Comparison of ENCODE assay signal across 8 cellular contexts in genomic region chr13:66660013-66660804, GRCh38.
A peak's percentile ranks its signal among the peaks of the same experiment; 100 is the strongest.
DNase-seq lines count a peak whose midpoint lies in the region; ATAC-seq and TF ChIP-seq lines count a peak whose summit lies in the region.

No MANE protein-coding gene starts in this region.

- DNase-seq in activated CD4-positive, alpha-beta T cell treated with anti-CD3 and anti-CD28 coated beads for 36 hours, result no peak
- no peak for DNase-seq in activated CD4-positive, alpha-beta T cell treated with anti-CD3 and anti-CD28 coated beads, Interleukin-2, amount 50 U/mL, for 48 hours
- DNase-seq in amniotic stem cell (lab: John Stamatoyannopoulos, UW) (peak; percentile 43), NCI-H1048 (lab: John Stamatoyannopoulos, UW) (no peak), endothelial cell (ENCODE audit: low spot score) (no peak)
- no peak for DNase-seq in stimulated activated effector memory CD8-positive, alpha-beta T cell treated with anti-CD3 and anti-CD28 coated beads, Interleukin-12 subunit alpha, Interleukin-12 subunit beta, amount 100 ng/mL, for 72 hours (ENCODE audit: low spot score in 2 of 2)
- no peak for DNase-seq in effector memory CD4-positive, alpha-beta T cell

- no peaks in the 10 kb centered on the region for H3K9me3 Mint-ChIP-seq in activated CD4-positive, alpha-beta T cell treated with anti-CD3 and anti-CD28 coated beads for 36 hours (ENCODE audit: low read depth)
- H3K9me3 Mint-ChIP-seq in stimulated activated effector memory CD8-positive, alpha-beta T cell treated with anti-CD3 and anti-CD28 coated beads, Interleukin-12 subunit alpha, Interleukin-12 subunit beta, amount 100 ng/mL, for 72 hours, result peaks cover 3% of the 10 kb centered on the region
- H3K9me3 Mint-ChIP-seq in endothelial cell (ENCODE audit: unreplicated experiment), result no peaks in the 10 kb centered on the region

- peak; percentile 78 for ATAC-seq in activated CD4-positive, alpha-beta T cell treated with anti-CD3 and anti-CD28 coated beads for 36 hours
- ATAC-seq in HG03039 (IDR thresholded peaks at IDR 0.05; ENCODE audit: unreplicated experiment), result peak; percentile 69
- ATAC-seq in stimulated activated effector memory CD8-positive, alpha-beta T cell treated with anti-CD3 and anti-CD28 coated beads, Interleukin-12 subunit alpha, Interleukin-12 subunit beta, amount 100 ng/mL, for 72 hours, result peak; percentile 47

- H3K4me3 Mint-ChIP-seq in activated CD4-positive, alpha-beta T cell treated with anti-CD3 and anti-CD28 coated beads for 36 hours, result no peak overlapping the region
- H3K4me3 Mint-ChIP-seq in stimulated activated effector memory CD8-positive, alpha-beta T cell treated with anti-CD3 and anti-CD28 coated beads, Interleukin-12 subunit alpha, Interleukin-12 subunit beta, amount 100 ng/mL, for 72 hours, result no peak overlapping the region
- no peak overlapping the region for H3K4me3 Mint-ChIP-seq in endothelial cell (ENCODE audit: unreplicated experiment)

- TF ChIP-seq CTCF in endothelial cell (IDR thresholded peaks at IDR 0.05; ENCODE audit: unreplicated experiment), result no peak

- H3K36me3 Mint-ChIP-seq in activated CD4-positive, alpha-beta T cell treated with anti-CD3 and anti-CD28 coated beads for 36 hours (ENCODE audit: low read depth), result no peaks in the 10 kb centered on the region
- no peaks in the 10 kb centered on the region for H3K36me3 Mint-ChIP-seq in stimulated activated effector memory CD8-positive, alpha-beta T cell treated with anti-CD3 and anti-CD28 coated beads, Interleukin-12 subunit alpha, Interleukin-12 subunit beta, amount 100 ng/mL, for 72 hours
- no peaks in the 10 kb centered on the region for H3K36me3 Mint-ChIP-seq in endothelial cell (ENCODE audit: low read depth, unreplicated experiment)

- H3K36me3 ChIP-seq in effector memory CD4-positive, alpha-beta T cell (ENCODE audit: control insufficient read depth, insufficient read depth, low read length), result no peaks in the 10 kb centered on the region

- no peaks in the 10 kb centered on the region for H3K4me1 Mint-ChIP-seq in activated CD4-positive, alpha-beta T cell treated with anti-CD3 and anti-CD28 coated beads for 36 hours
- H3K4me1 Mint-ChIP-seq in stimulated activated effector memory CD8-positive, alpha-beta T cell treated with anti-CD3 and anti-CD28 coated beads, Interleukin-12 subunit alpha, Interleukin-12 subunit beta, amount 100 ng/mL, for 72 hours, result no peaks in the 10 kb centered on the region
- H3K4me1 Mint-ChIP-seq in endothelial cell (ENCODE audit: unreplicated experiment), result peaks cover 5% of the 10 kb centered on the region

- POLR2A ChIA-PET in activated CD4-positive, alpha-beta T cell treated with anti-CD3 and anti-CD28 coated beads for 36 hours (lab: Charles Lee), result no interaction called here

- H3K27me3 ChIP-seq in effector memory CD4-positive, alpha-beta T cell (replicated peaks; ENCODE audit: control insufficient read depth, insufficient read depth, low read length, poor library complexity, severe bottlenecking), result no peaks in the 10 kb centered on the region

- no peaks in the 10 kb centered on the region for H3K4me1 ChIP-seq in effector memory CD4-positive, alpha-beta T cell (ENCODE audit: control insufficient read depth, insufficient read depth, low read length, poor library complexity, severe bottlenecking)

- intact Hi-C loops in activated CD4-positive, alpha-beta T cell treated with anti-CD3 and anti-CD28 coated beads for 36 hours (cut with DNase I, micrococcal nuclease), result no loop called here

- H3K27ac Mint-ChIP-seq in activated CD4-positive, alpha-beta T cell treated with anti-CD3 and anti-CD28 coated beads for 36 hours, result no peak overlapping the region
- no peak overlapping the region for H3K27ac Mint-ChIP-seq in stimulated activated effector memory CD8-positive, alpha-beta T cell treated with anti-CD3 and anti-CD28 coated beads, Interleukin-12 subunit alpha, Interleukin-12 subunit beta, amount 100 ng/mL, for 72 hours
- H3K27ac Mint-ChIP-seq in endothelial cell (ENCODE audit: unreplicated experiment), result no peak overlapping the region

- CTCF ChIA-PET in activated CD4-positive, alpha-beta T cell treated with anti-CD3 and anti-CD28 coated beads for 36 hours (lab: Charles Lee), result no interaction called here

- H3K4me3 ChIP-seq in effector memory CD4-positive, alpha-beta T cell (ENCODE audit: insufficient read depth, low read depth, low read length, poor library complexity, severe bottlenecking), result no peak overlapping the region

- H3K27ac ChIP-seq in effector memory CD4-positive, alpha-beta T cell (ENCODE audit: insufficient read depth, low read length, poor library complexity, severe bottlenecking), result no peak overlapping the region

- no peaks in the 10 kb centered on the region for H3K9me3 ChIP-seq in effector memory CD4-positive, alpha-beta T cell (ENCODE audit: control insufficient read depth, low read length)

- H3K27me3 Mint-ChIP-seq in activated CD4-positive, alpha-beta T cell treated with anti-CD3 and anti-CD28 coated beads for 36 hours, result no peaks in the 10 kb centered on the region
- no peaks in the 10 kb centered on the region for H3K27me3 Mint-ChIP-seq in endothelial cell (ENCODE audit: unreplicated experiment)
